1 cellular context compared by ENCODE assay signal in the genomic region with DNA sequence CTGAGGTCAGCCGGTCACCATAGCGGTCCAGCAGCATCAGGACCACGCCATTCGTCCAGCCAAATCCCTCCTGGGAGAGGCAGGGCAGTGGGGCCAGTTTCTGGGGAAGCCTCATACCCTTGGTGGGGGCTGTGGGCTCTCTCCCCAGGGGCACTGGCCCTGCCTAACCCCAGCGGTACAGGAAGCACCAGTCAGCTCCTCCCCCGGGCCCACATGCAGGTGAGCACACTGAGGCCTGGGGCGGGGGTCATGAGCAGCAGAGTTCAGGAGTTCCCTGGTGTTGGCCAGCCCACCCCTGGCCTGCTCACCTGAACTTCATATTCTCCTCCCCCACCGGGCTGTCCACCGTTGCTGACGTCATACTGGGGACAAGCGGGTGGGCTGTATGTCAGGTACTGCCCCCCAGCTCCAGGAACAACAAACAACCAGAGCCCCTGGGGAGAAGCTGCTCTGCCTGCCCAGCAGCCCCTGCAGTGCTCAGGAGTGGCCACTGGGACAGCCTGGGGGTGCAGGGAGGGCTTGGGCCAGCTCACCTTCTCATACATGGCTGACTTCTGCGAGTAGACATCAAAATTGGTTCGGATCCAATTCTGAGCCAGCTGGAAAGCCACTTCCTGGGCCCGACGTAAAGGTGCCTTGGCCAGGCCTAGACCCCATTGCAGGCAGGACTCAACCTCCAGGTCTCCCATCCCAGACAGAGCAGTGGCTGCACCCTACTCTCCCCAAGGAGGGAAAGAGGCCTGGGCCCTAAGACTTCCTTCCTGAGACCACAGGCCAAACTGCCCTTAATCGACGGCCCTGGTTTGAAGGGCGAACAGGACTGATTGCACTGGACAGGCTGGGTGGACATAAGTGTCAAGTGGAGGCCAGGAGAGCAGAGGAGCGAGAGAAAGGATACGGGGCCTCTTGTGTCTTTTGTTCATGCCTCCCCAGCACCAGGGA.
TF ChIP-seq lines count a peak whose summit lies in the region.

No MANE protein-coding gene starts in this region.

TF ChIP-seq in K562, 482 proteins besides CTCF, POLR2A, EP300 and RAD21 (continued from another document):
- TF ChIP-seq, protein P1, sequence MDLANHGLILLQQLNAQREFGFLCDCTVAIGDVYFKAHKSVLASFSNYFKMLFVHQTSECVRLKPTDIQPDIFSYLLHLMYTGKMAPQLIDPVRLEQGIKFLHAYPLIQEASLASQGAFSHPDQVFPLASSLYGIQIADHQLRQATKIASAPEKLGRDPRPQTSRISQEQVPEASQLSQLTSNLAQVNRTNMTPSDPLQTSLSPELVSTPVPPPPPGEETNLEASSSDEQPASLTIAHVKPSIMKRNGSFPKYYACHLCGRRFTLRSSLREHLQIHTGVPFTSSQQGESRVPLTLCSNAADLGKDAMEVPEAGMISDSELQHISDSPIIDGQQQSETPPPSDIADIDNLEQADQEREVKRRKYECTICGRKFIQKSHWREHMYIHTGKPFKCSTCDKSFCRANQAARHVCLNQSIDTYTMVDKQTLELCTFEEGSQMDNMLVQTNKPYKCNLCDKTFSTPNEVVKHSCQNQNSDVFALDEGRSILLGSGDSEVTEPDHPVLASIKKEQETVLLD (IDR thresholded peaks at IDR 0.05), result no peak
- 0 out of 2 replicates have a peak, but pooled peaks have one; percentile 1 for TF ChIP-seq RAD51 (IDR thresholded peaks at IDR 0.05; ENCODE audit: borderline replicate concordance, low read depth)
- TF ChIP-seq POLR2G (IDR thresholded peaks at IDR 0.05; ENCODE audit: low read depth, low read length), result peak; percentile 56; the same call in 1 of the 2 replicates
- TF ChIP-seq NFIC (IDR thresholded peaks at IDR 0.05), result peak; percentile 13; the same call in 1 of the 2 replicates
- TF ChIP-seq, protein P2, sequence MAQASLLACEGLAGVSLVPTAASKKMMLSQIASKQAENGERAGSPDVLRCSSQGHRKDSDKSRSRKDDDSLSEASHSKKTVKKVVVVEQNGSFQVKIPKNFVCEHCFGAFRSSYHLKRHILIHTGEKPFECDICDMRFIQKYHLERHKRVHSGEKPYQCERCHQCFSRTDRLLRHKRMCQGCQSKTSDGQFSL (CRISPR knock-in tag; IDR thresholded peaks at IDR 0.05), result peak; percentile 79; the same call in 1 of the 2 replicates
- TF ChIP-seq, protein P2 (tag; IDR thresholded peaks at IDR 0.05), result no peak
